ENCODE assay signal across 1 cellular context in genomic region chr3:71050133-71050520, GRCh38.
TF ChIP-seq lines count a peak whose summit lies in the region.

No MANE protein-coding gene starts in this region.

TF ChIP-seq in SK-N-SH treated with all-trans-retinoic acid at 6 μM for 48 hours, 23 proteins besides CTCF, POLR2A, EP300 and RAD21 (continued from another document):
- TF ChIP-seq CSRNP3 (CRISPR knock-in tag; IDR thresholded peaks at IDR 0.05) (no peak), CSDC2 (CRISPR knock-in tag; IDR thresholded peaks at IDR 0.05) (no peak)
